Comparison of ENCODE assay signal across 18 cellular contexts in genomic region chr14:45868377-45868776, GRCh38.
DNase-seq lines count a peak whose midpoint lies in the region; ATAC-seq and TF ChIP-seq lines count a peak whose summit lies in the region.
"Had no signal": no experiment of that assay in that cellular context is flagged by ENCODE, and none has a peak within 500 bp of the region (broad histone marks: within the 10 kb centered on the region; RNA-seq: fewer than 3 reads in every experiment).

No MANE protein-coding gene starts in this region.

- no peaks in the 10 kb centered on the region for H3K4me1 Mint-ChIP-seq in activated T-cell treated with anti-CD3 and anti-CD28 coated beads, Interleukin-2, amount 50 U/mL, for 4 hours (ENCODE audit: low read depth)
- no peaks in the 10 kb centered on the region for H3K4me1 Mint-ChIP-seq in HFFc6 (ENCODE audit: low read depth)
- H3K4me1 Mint-ChIP-seq: activated CD4-positive, alpha-beta T cell treated with anti-CD3 and anti-CD28 coated beads for 36 hours; activated naive CD8-positive, alpha-beta T cell treated with anti-CD3 and anti-CD28 coated beads, Interleukin-2, amount 50 U/mL, for 24 hours; CD4-positive, alpha-beta memory T cell; central memory CD8-positive, alpha-beta T cell had no signal

- H3K9me3 Mint-ChIP-seq in activated T-cell treated with anti-CD3 and anti-CD28 coated beads, Interleukin-2, amount 50 U/mL, for 4 hours = peaks cover 14% of the 10 kb centered on the region
- peaks cover 60% of the 10 kb centered on the region for H3K9me3 Mint-ChIP-seq in HFFc6

- no peak overlapping the region for H3K27ac Mint-ChIP-seq in HFFc6
- H3K27ac Mint-ChIP-seq: activated CD4-positive, alpha-beta T cell treated with anti-CD3 and anti-CD28 coated beads for 36 hours; activated naive CD8-positive, alpha-beta T cell treated with anti-CD3 and anti-CD28 coated beads, Interleukin-2, amount 50 U/mL, for 24 hours; T-helper 2 cell treated with Interferon-gamma antibody and Interleukin-4, amounts not matched to agents 5 μg/mL and 100 μg/mL, for 36 hours had no signal

- TF ChIP-seq CTCF in GM10266 (IDR thresholded peaks at IDR 0.05; ENCODE audit: control insufficient read depth, insufficient read depth, low read depth, missing control alignments) (no peak), HFFc6 (IDR thresholded peaks at IDR 0.05) (no peak)

- DNase-seq in GM10266 (ENCODE audit: extremely low spot score) (peak; percentile 38), C1 segment of cervical spinal cord (lab: John Stamatoyannopoulos, UW) (no peak), HFFc6 (no peak)
- DNase-seq in activated T-cell treated with anti-CD3 and anti-CD28 coated beads, Interleukin-2, amount 50 U/mL, for 4 hours = no peak
- DNase-seq: activated CD4-positive, alpha-beta T cell treated with anti-CD3 and anti-CD28 coated beads for 36 hours; activated naive CD8-positive, alpha-beta T cell treated with anti-CD3 and anti-CD28 coated beads, Interleukin-2, amount 50 U/mL, for 24 hours; CD4-positive, alpha-beta memory T cell; GOT3; midbrain; NCI-H2029 treated with DMSO at 0.1 percent for 48 hours; NCI-H774; small intestine had no signal

- peak; percentile 73 for ATAC-seq in GM19395 (IDR thresholded peaks at IDR 0.05; ENCODE audit: unreplicated experiment)
- ATAC-seq in HG02759 (IDR thresholded peaks at IDR 0.05; ENCODE audit: unreplicated experiment) = peak; percentile 61
- peak; percentile 83 for ATAC-seq in HG03432 (IDR thresholded peaks at IDR 0.05; ENCODE audit: unreplicated experiment)
- no peak for ATAC-seq in activated T-cell treated with anti-CD3 and anti-CD28 coated beads, Interleukin-2, amount 50 U/mL, for 4 hours
- no peak for ATAC-seq in HG02763 (IDR thresholded peaks at IDR 0.05; ENCODE audit: unreplicated experiment)
- ATAC-seq: activated CD4-positive, alpha-beta T cell treated with anti-CD3 and anti-CD28 coated beads for 36 hours; activated naive CD8-positive, alpha-beta T cell treated with anti-CD3 and anti-CD28 coated beads, Interleukin-2, amount 50 U/mL, for 24 hours had no signal

- H3K36me3 Mint-ChIP-seq in activated T-cell treated with anti-CD3 and anti-CD28 coated beads, Interleukin-2, amount 50 U/mL, for 4 hours (ENCODE audit: insufficient read depth) = no peaks in the 10 kb centered on the region
- H3K36me3 Mint-ChIP-seq in HFFc6 (ENCODE audit: low read depth) = peaks cover 7% of the 10 kb centered on the region; the same call in 1 of the 2 replicates
- H3K36me3 Mint-ChIP-seq: CD4-positive, alpha-beta memory T cell had no signal

- H3K27me3 Mint-ChIP-seq in activated T-cell treated with anti-CD3 and anti-CD28 coated beads, Interleukin-2, amount 50 U/mL, for 4 hours (ENCODE audit: low read depth) = no peaks in the 10 kb centered on the region
- H3K27me3 Mint-ChIP-seq in HFFc6 (ENCODE audit: insufficient read depth) = no peaks in the 10 kb centered on the region; the same call in 1 of the 2 replicates
- H3K27me3 Mint-ChIP-seq: activated CD4-positive, alpha-beta T cell treated with anti-CD3 and anti-CD28 coated beads for 36 hours; activated naive CD8-positive, alpha-beta T cell treated with anti-CD3 and anti-CD28 coated beads, Interleukin-2, amount 50 U/mL, for 24 hours; CD4-positive, alpha-beta memory T cell; central memory CD8-positive, alpha-beta T cell had no signal

- no peak overlapping the region for H3K4me3 Mint-ChIP-seq in activated T-cell treated with anti-CD3 and anti-CD28 coated beads, Interleukin-2, amount 50 U/mL, for 4 hours
- H3K4me3 Mint-ChIP-seq in HFFc6 = no peak overlapping the region
- H3K4me3 Mint-ChIP-seq: activated CD4-positive, alpha-beta T cell treated with anti-CD3 and anti-CD28 coated beads for 36 hours; activated naive CD8-positive, alpha-beta T cell treated with anti-CD3 and anti-CD28 coated beads, Interleukin-2, amount 50 U/mL, for 24 hours; CD4-positive, alpha-beta memory T cell; central memory CD8-positive, alpha-beta T cell; T-helper 2 cell treated with Interferon-gamma antibody and Interleukin-4, amounts not matched to agents 5 μg/mL and 100 μg/mL, for 36 hours had no signal

Comparison
In these comparisons a context has a peak if more than half of its experiments do, and no peak if none do; other contexts are left out.
1. ATAC-seq: peak in GM19395 (single experiment), HG02759 (single experiment) and HG03432 (single experiment); none in activated T-cell treated with anti-CD3 and anti-CD28 coated beads, Interleukin-2, amount 50 U/mL, for 4 hours (0 of 2) and HG02763 (single experiment).